Comparison of ENCODE assay signal across 12 cellular contexts in the genomic region with DNA sequence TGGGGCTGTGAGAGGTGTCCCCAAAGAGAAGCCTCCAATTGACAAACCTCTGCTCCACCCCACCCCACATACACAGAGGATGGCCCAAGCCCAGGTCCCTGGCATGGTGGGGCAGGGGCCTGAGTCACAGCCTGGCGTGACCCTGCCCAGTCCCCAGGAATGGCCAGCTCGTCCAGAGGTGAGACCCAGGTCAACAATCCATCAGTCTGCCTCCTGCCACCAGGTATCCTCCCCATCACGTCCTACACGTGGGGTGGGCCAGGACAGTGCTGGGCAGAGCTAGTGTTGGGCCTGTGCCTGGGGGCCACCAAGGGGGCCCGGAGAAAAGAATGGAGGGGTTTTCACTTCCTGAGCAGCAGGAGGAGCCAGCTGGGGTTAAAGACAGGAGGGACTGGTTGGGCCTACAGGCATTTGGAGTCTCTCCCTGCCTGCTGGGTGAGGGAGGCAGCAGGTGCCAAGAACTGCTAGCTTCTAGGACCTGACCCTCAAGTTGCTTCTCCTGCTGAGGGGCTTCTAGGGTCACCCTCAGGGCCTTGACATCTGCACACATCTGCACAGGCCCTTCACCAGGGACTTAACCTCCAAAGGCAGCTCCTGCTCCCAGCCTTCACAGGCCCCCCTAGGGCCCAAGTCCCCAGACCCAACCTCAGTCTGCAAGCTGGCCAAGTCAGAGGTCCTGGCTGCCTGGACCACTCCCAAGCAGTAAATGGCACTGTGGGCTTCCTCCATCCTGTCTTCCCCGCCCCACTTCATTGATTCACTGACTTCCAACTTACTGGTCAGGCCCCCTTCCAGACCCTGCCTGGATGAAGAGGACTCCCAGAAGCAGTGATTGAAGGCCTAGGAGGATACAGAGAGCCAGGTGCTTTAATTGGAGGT. TPM values are rescaled to one million over a fixed set of nuclear protein-coding genes. Genes with fewer than 3 reads are reported as not detected.
DNase-seq lines count a peak whose midpoint lies in the region; ATAC-seq, FAIRE-seq and TF ChIP-seq lines count a peak whose summit lies in the region.
"Had no signal": no experiment of that assay in that cellular context is flagged by ENCODE, and none has a peak within 500 bp of the region (broad histone marks: within the 10 kb centered on the region; RNA-seq: fewer than 3 reads in every experiment).

No MANE protein-coding gene starts in this region.

- ATAC-seq in A549, result no peak; a peak in 1 of 6 replicates
- no peak for ATAC-seq in HG02981 (IDR thresholded peaks at IDR 0.05; ENCODE audit: unreplicated experiment)
- ATAC-seq in GM18520 (IDR thresholded peaks at IDR 0.05; ENCODE audit: unreplicated experiment), result no peak

- CTCF ChIA-PET in A549 (lab: Yijun Ruan, JAX), result interaction anchor here (0.6 to 14.0 kb wide), 63 partner anchors 8 to 502 kb away, joined by 3 to 235 read pairs (median 4); a partner anchor contains a TSS
- CTCF ChIA-PET in HEK293 (lab: Yijun Ruan, JAX), result interaction anchor here (0.6 to 10.9 kb wide), 68 partner anchors 10 to 683 kb away, joined by 3 to 189 read pairs (median 4); a partner anchor contains a TSS

- H3K4me1 ChIP-seq in A549 (peaks cover 37% of the 10 kb centered on the region), HEK293 (ENCODE audit: control insufficient read depth, insufficient read depth, low read length) (0 out of 2 replicates have a peak, but pooled peaks cover 3% of the 10 kb centered on the region), liver (ENCODE audit: control insufficient read depth in 4 of 4, insufficient read depth in 4 of 4, low read length in 3 of 4) (peaks cover 7 to 43% (median 17%) of the 10 kb centered on the region in 4 donors)

- H3K4me3 ChIP-seq in A549 (no peak overlapping the region), HEK293 (ENCODE audit: low read depth, low read length) (no peak overlapping the region), liver (ENCODE audit: low read depth in 1 of 3, low read length in 3 of 3) (no peak overlapping the region)
- H3K4me3 ChIP-seq: SJCRH30 had no signal

- peak overlapping the region; percentile 87 for H3K4me2 ChIP-seq in A549

- H3K27ac ChIP-seq in A549 (peak overlapping the region; percentile 87 to 97), HEK293 (ENCODE audit: extremely low read depth, low read depth, low read length) (no peak overlapping the region), VCaP (peak overlapping the region; percentile 74; the same call in 1 of the 2 replicates), liver (ENCODE audit: low read depth in 1 of 2, low read length in 2 of 2) (no peak overlapping the region)
- H3K27ac ChIP-seq: SJCRH30 had no signal

- DNase-seq in A549 (ENCODE audit: low read depth in 1 of 2, low spot score in 1 of 2) (no peak), NCI-H1417 (lab: John Stamatoyannopoulos, UW) (no peak), occipital lobe (lab: John Stamatoyannopoulos, UW) (no peak)
- DNase-seq: DMS 273 treated with DMSO at 0.1 percent for 48 hours, NCI-H187, NCI-H526 had no signal

- no peak for TF ChIP-seq POLR2A in A549 (IDR thresholded peaks at IDR 0.05; ENCODE audit: low read length)

- TF ChIP-seq RAD21 in A549 (conservative IDR thresholded peaks at IDR 0.05 in 1 of 2, IDR thresholded peaks at IDR 0.05 in 1 of 2), result no peak
- no peak for TF ChIP-seq RAD21 in liver (IDR thresholded peaks at IDR 0.05)

- no peak for TF ChIP-seq EP300 in A549 (IDR thresholded peaks at IDR 0.05)

- H3K27me3 ChIP-seq in liver (ENCODE audit: control insufficient read depth in 4 of 4, insufficient read depth in 4 of 4, low read length in 3 of 4), result no peaks in the 10 kb centered on the region
- H3K27me3 ChIP-seq: SJCRH30 had no signal

- no peaks in the 10 kb centered on the region for H3K36me3 ChIP-seq in HEK293 (ENCODE audit: control insufficient read depth in 2 of 2, insufficient read depth in 1 of 2, low read length in 2 of 2)
- H3K36me3 ChIP-seq in liver (ENCODE audit: control insufficient read depth in 4 of 4, insufficient read depth in 3 of 4, low read depth in 1 of 4, low read length in 3 of 4), result no peaks in the 10 kb centered on the region
- H3K36me3 ChIP-seq: SJCRH30 had no signal

- TF ChIP-seq CTCF in A549 (IDR thresholded peaks at IDR 0.05) (no peak), HEK293 (tag by site-specific recombination; IDR thresholded peaks at IDR 0.05) (no peak), VCaP (conservative IDR thresholded peaks at IDR 0.05) (no peak), liver (IDR thresholded peaks at IDR 0.05; ENCODE audit: low read depth, low read length, missing input control) (peak; percentile 0)

- FAIRE-seq in A549 (lab: Jason Lieb, UNC), result no peak

- H3K9ac ChIP-seq in liver (ENCODE audit: low read depth in 1 of 2, low read length in 2 of 2), result no peak overlapping the region

- no peaks in the 10 kb centered on the region for H3K9me3 ChIP-seq in A549
- H3K9me3 ChIP-seq in HEK293 (ENCODE audit: control insufficient read depth, insufficient read depth, low read depth, low read length), result no peaks in the 10 kb centered on the region
- H3K9me3 ChIP-seq in liver (ENCODE audit: control insufficient read depth in 4 of 4, low read length in 3 of 4), result no peaks in the 10 kb centered on the region
- H3K9me3 ChIP-seq: SJCRH30 had no signal

- POLR2A ChIA-PET in A549 (lab: Yijun Ruan, JAX), result interaction anchor here (0.5 to 3.4 kb wide), 2 partner anchors 213 to 305 kb away, joined by 3 to 21 read pairs; a partner anchor contains a TSS
- POLR2A ChIA-PET in HEK293 (lab: Yijun Ruan, JAX), result interaction anchor here (0.6 to 3.2 kb wide), 5 partner anchors 65 to 330 kb away, joined by 3 to 36 read pairs (median 3); a partner anchor contains a TSS

- WGBS in A549 (ENCODE audit: missing lambda C conversion rate), result 100% methylated on average over 1 of the region's 6 CpGs
- 85% methylated on average over 6 of the region's 6 CpGs for WGBS in liver

TF ChIP-seq in A549, 52 proteins besides CTCF, POLR2A, EP300 and RAD21 (continues in another document):
- TF ChIP-seq, protein P1, sequence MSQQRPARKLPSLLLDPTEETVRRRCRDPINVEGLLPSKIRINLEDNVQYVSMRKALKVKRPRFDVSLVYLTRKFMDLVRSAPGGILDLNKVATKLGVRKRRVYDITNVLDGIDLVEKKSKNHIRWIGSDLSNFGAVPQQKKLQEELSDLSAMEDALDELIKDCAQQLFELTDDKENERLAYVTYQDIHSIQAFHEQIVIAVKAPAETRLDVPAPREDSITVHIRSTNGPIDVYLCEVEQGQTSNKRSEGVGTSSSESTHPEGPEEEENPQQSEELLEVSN (IDR thresholded peaks at IDR 0.05; ENCODE audit: borderline replicate concordance, low read depth), result no peak
- TF ChIP-seq CHD4 (IDR thresholded peaks at IDR 0.05; ENCODE audit: borderline replicate concordance) (no peak), NFE2L2 (conservative IDR thresholded peaks at IDR 0.05; ENCODE audit: low read length) (no peak), FOXS1 (CRISPR knock-in tag; IDR thresholded peaks at IDR 0.05) (no peak)

TF ChIP-seq in HEK293, 187 proteins besides CTCF, POLR2A, EP300 and RAD21 (continues in another document):
- 0 out of 2 replicates have a peak, but pooled peaks have one; percentile 20 for TF ChIP-seq ZIC2 (tag by site-specific recombination; IDR thresholded peaks at IDR 0.05)

TF ChIP-seq in liver, 16 proteins besides CTCF, POLR2A, EP300 and RAD21:
- TF ChIP-seq TAF1 (conservative IDR thresholded peaks at IDR 0.05) (no peak), EGR1 (IDR thresholded peaks at IDR 0.05; ENCODE audit: low read depth in 2 of 2) (no peak), YY1 (IDR thresholded peaks at IDR 0.05) (no peak), NR2F2 (IDR thresholded peaks at IDR 0.05) (no peak)
- TF ChIP-seq, protein P2, sequence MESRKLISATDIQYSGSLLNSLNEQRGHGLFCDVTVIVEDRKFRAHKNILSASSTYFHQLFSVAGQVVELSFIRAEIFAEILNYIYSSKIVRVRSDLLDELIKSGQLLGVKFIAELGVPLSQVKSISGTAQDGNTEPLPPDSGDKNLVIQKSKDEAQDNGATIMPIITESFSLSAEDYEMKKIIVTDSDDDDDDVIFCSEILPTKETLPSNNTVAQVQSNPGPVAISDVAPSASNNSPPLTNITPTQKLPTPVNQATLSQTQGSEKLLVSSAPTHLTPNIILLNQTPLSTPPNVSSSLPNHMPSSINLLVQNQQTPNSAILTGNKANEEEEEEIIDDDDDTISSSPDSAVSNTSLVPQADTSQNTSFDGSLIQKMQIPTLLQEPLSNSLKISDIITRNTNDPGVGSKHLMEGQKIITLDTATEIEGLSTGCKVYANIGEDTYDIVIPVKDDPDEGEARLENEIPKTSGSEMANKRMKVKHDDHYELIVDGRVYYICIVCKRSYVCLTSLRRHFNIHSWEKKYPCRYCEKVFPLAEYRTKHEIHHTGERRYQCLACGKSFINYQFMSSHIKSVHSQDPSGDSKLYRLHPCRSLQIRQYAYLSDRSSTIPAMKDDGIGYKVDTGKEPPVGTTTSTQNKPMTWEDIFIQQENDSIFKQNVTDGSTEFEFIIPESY (IDR thresholded peaks at IDR 0.05), result no peak
- TF ChIP-seq, protein P3, sequence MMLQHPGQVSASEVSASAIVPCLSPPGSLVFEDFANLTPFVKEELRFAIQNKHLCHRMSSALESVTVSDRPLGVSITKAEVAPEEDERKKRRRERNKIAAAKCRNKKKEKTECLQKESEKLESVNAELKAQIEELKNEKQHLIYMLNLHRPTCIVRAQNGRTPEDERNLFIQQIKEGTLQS (IDR thresholded peaks at IDR 0.05), result no peak

RNA-seq across cellular contexts. Expression of a gene that starts 51.9 kb away (rescaled TPM):
- polyA plus RNA-seq in A549 (2011; rRNA removed) (47.1 and 48.2 TPM in 2 replicates), A549 (2017; fragmentation: RNase III; extraction: RNeasy Plus Mini Kit Qiagen cat#74134 plus additional on column Dnase treatment) (55.3 to 56.5 TPM (median 56.3 TPM) in 3 replicates), liver (100 to 1,000 TPM in 1 of 2 donors, 10 to 100 TPM in 1; 44.9 to 118 TPM)
- polyA plus RNA-seq in A549 (2012; cell fraction: cytosol; rRNA removed), result 108 and 113 TPM in 2 replicates
- polyA plus RNA-seq in A549 (2012; cell fraction: nucleus; rRNA removed), result 49.1 and 67.3 TPM in 2 replicates
- 17.1 and 19.3 TPM in 2 replicates for polyA minus RNA-seq in A549 (2011; rRNA and poly(A)+ RNA removed)
- total RNA-seq in liver (10 to 100 TPM; 34.6 to 36.9 TPM), occipital lobe (34.6 TPM)

RNA-seq across cellular contexts. Expression of a gene that starts 52.0 kb away (rescaled TPM):
- 24.0 and 25.4 TPM in 2 replicates for polyA plus RNA-seq in A549 (2011; rRNA removed)
- polyA plus RNA-seq in A549 (2012; cell fraction: cytosol; rRNA removed), result 26.0 and 33.3 TPM in 2 replicates
- polyA plus RNA-seq in A549 (2012; cell fraction: nucleus; rRNA removed), result 50.9 and 59.9 TPM in 2 replicates
- polyA plus RNA-seq in A549 (2017; fragmentation: RNase III; extraction: RNeasy Plus Mini Kit Qiagen cat#74134 plus additional on column Dnase treatment), result 18.3 to 22.2 TPM (median 21.6 TPM) in 3 replicates
- polyA minus RNA-seq in A549 (2011; rRNA and poly(A)+ RNA removed), result 32.9 and 44.4 TPM in 2 replicates
- 10 to 100 TPM; 53.8 to 64.9 TPM for total RNA-seq in liver
- polyA plus RNA-seq in liver, result 10 to 100 TPM in 1 of 2 donors, 1 to 10 TPM in 1; 9.6 to 21.4 TPM
- 41.3 TPM for total RNA-seq in occipital lobe

Comparison
In these comparisons a context has a peak if more than half of its experiments do, and no peak if none do; other contexts are left out.
1. H3K27ac ChIP-seq: peak in A549 (2 of 2) and VCaP (single experiment); none in HEK293 (single experiment) and liver (0 of 2).